ENCODE assay signal across 11 cellular contexts in genomic region chr18:26159353-26159752, GRCh38. TPM values are rescaled to one million over a fixed set of nuclear protein-coding genes. Genes with fewer than 3 reads are reported as not detected.
DNase-seq lines count a peak whose midpoint lies in the region; ATAC-seq and TF ChIP-seq lines count a peak whose summit lies in the region.
"Had no signal": no experiment of that assay in that cellular context is flagged by ENCODE, and none has a peak within 500 bp of the region (broad histone marks: within the 10 kb centered on the region; RNA-seq: fewer than 3 reads in every experiment).

No MANE protein-coding gene starts in this region.

- no peaks in the 10 kb centered on the region for H4K20me1 ChIP-seq in hepatocyte (ENCODE audit: insufficient read depth, poor library complexity, severe bottlenecking)

- no peak for ATAC-seq in GM21717 (IDR thresholded peaks at IDR 0.05; ENCODE audit: unreplicated experiment)

- H3K4me3 ChIP-seq in hepatocyte = no peak overlapping the region
- H3K4me3 ChIP-seq: prostate gland had no signal

- no peaks in the 10 kb centered on the region for H3K36me3 ChIP-seq in hepatocyte (replicated peaks; ENCODE audit: insufficient read depth, low read depth)
- H3K36me3 ChIP-seq: prostate gland had no signal

- no peaks in the 10 kb centered on the region for H3K79me2 ChIP-seq in hepatocyte

- H3K9me3 ChIP-seq in hepatocyte (ENCODE audit: low read depth) = no peaks in the 10 kb centered on the region
- H3K9me3 ChIP-seq: prostate gland had no signal

- no peak overlapping the region for H3K27ac ChIP-seq in hepatocyte
- H3K27ac ChIP-seq: prostate gland had no signal

- DNase-seq in DMS 273 (lab: John Stamatoyannopoulos, UW; ENCODE audit: unreplicated experiment) (peak; percentile 16), HPDE6-E6E7 (ENCODE audit: extremely low spot score) (peak; percentile 6), SK-N-DZ (ENCODE audit: low spot score) (peak; percentile 17), hepatocyte (ENCODE audit: low spot score) (no peak), A172 (ENCODE audit: low spot score) (no peak), NCI-H1436 (lab: John Stamatoyannopoulos, UW) (no peak), 8988T (no peak)
- DNase-seq: activated CD8-positive, alpha-beta memory T cell treated with anti-CD3 and anti-CD28 coated beads, Interleukin-2, amount 50 U/mL, for 4 hours; GOT3 had no signal

- TF ChIP-seq CTCF in hepatocyte (IDR thresholded peaks at IDR 0.05; ENCODE audit: poor library complexity) = peak; percentile 25

- WGBS in hepatocyte (ENCODE audit: low lambda C conversion rate, missing lambda C conversion rate) = 71% methylated on average over 3 of the region's 3 CpGs

- H3K4me2 ChIP-seq in hepatocyte = no peak overlapping the region

- H2AFZ ChIP-seq in hepatocyte = no peak overlapping the region

- H3K27me3 ChIP-seq in hepatocyte = no peaks in the 10 kb centered on the region

- no peaks in the 10 kb centered on the region for H3K4me1 ChIP-seq in hepatocyte (ENCODE audit: insufficient read depth)
- H3K4me1 ChIP-seq: prostate gland had no signal

- H3K9me2 ChIP-seq in hepatocyte (replicated peaks; ENCODE audit: insufficient read depth) = no peaks in the 10 kb centered on the region

RNA-seq across cellular contexts. Expression of gene PSMA8, which starts 25.7 kb away (rescaled TPM):
- not detected in 2 replicates for polyA plus RNA-seq in SK-N-DZ (2014; cell fraction: cytosol; rRNA removed)
- polyA plus RNA-seq in SK-N-DZ (2014; cell fraction: nucleus; rRNA removed) = not detected in 2 replicates
- total RNA-seq in hepatocyte = not detected in 2 replicates
- polyA plus RNA-seq in hepatocyte = 0.15 TPM in 1 of 2 replicates, not detected in the other
- total RNA-seq in A172 (2014; rRNA removed; shearing (Covaris generic)) = not detected in 2 replicates

Comparison
In these comparisons a context has a peak if more than half of its experiments do, and no peak if none do; other contexts are left out.
1. DNase-seq: peak in DMS 273 (single experiment), HPDE6-E6E7 (single experiment) and SK-N-DZ (single experiment); none in hepatocyte (single experiment), A172 (single experiment), NCI-H1436 (single experiment) and 8988T (single experiment).